ENCODE assay signal across 10 cellular contexts in the genomic region with DNA sequence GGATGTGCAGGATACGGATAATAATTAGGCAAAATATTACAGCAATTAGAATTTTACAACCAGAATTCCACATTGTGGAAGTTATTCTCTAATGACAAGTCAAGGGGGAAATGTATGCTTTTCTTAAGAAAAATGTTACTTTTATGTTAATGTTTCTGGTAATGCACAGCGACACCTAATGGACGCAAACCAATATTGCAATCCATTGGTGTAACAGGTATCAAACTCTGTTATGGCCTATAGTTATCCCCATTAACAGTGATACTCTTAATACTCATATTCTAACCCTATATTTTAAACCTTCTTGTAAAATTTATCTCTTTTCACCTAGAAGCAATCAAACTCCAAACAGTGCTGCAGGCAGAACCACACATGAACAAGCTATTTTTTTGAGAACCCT. TPM values are rescaled to one million over a fixed set of nuclear protein-coding genes. Genes with fewer than 3 reads are reported as not detected.
A peak's percentile ranks its signal among the peaks of the same experiment; 100 is the strongest.
DNase-seq lines count a peak whose midpoint lies in the region; ATAC-seq, FAIRE-seq and TF ChIP-seq lines count a peak whose summit lies in the region.
"Not testable (repeated sequence)": the region's sequence is repeated elsewhere in the genome, so short reads cannot be mapped to it uniquely, and the experiment has no call there.
"Had no signal": no experiment of that assay in that cellular context is flagged by ENCODE, and none has a peak within 500 bp of the region (broad histone marks: within the 10 kb centered on the region; RNA-seq: fewer than 3 reads in every experiment).

No MANE protein-coding gene starts in this region.

- not testable (repeated sequence) for H3K18ac ChIP-seq in mesendoderm (ENCODE audit: low read length)

- POLR2A ChIA-PET in BJ (lab: Charles Lee): not testable (repeated sequence)

- not testable (repeated sequence) for H4K8ac ChIP-seq in mesendoderm (ENCODE audit: low read depth, low read length)

- H3K27me3 ChIP-seq in BJ (ENCODE audit: control insufficient read depth, insufficient read depth, low read length); adipocyte (replicated peaks; ENCODE audit: control insufficient read depth, insufficient read depth, low read length); fibroblast of lung (ENCODE audit: control insufficient read depth, insufficient read depth, low read length); mesendoderm (ENCODE audit: insufficient read depth, low read length, poor library complexity): not testable (repeated sequence)

- H4K5ac ChIP-seq in mesendoderm (ENCODE audit: low read length): not testable (repeated sequence)

- not testable (repeated sequence) for H3K4me3 ChIP-seq in BJ (ENCODE audit: low read depth, low read length); adipocyte (ENCODE audit: low read length); fibroblast of lung (replicated peaks in 1 of 4; ENCODE audit: control extremely low read depth in 1 of 4, insufficient read depth in 1 of 4, low read depth in 3 of 4, low read length in 4 of 4); mesendoderm (ENCODE audit: low read length)

- CTCF ChIA-PET in BJ (lab: Yijun Ruan, JAX): interaction anchor here (1.1 kb wide), 1 partner anchor 342 kb away, joined by 3 read pairs; no protein-coding TSS in a partner anchor

- peak; percentile 63 for FAIRE-seq in GM18507 (lab: Jason Lieb, UNC)

- not testable (repeated sequence) for H3K9me3 ChIP-seq in adipocyte (ENCODE audit: control insufficient read depth, low read length); fibroblast of lung (ENCODE audit: control insufficient read depth, insufficient read depth, low read depth, low read length)

- not testable (repeated sequence) for H3K27ac ChIP-seq in fibroblast of lung (ENCODE audit: insufficient read depth, low read length); mesendoderm (ENCODE audit: low read depth, low read length)

- H3K4me1 ChIP-seq in adipocyte (ENCODE audit: control insufficient read depth, insufficient read depth, low read length); fibroblast of lung (ENCODE audit: control insufficient read depth, extremely low read depth, insufficient read depth, low read length); mesendoderm (ENCODE audit: control insufficient read depth, low read depth, low read length): not testable (repeated sequence)

- H3K79me1 ChIP-seq in mesendoderm (ENCODE audit: low read length): not testable (repeated sequence)

- H3K36me3 ChIP-seq in BJ (ENCODE audit: control insufficient read depth, insufficient read depth, low read length); adipocyte (ENCODE audit: control insufficient read depth, insufficient read depth, low read length, severe bottlenecking); fibroblast of lung (ENCODE audit: control insufficient read depth, insufficient read depth, low read length); mesendoderm (ENCODE audit: control insufficient read depth, insufficient read depth, low read length): not testable (repeated sequence)

- H3K56ac ChIP-seq in mesendoderm (ENCODE audit: low read length): not testable (repeated sequence)

- H3K23ac ChIP-seq in mesendoderm (ENCODE audit: low read length): not testable (repeated sequence)

- not testable (repeated sequence) for H3K4me2 ChIP-seq in fibroblast of lung (ENCODE audit: extremely low read depth, insufficient read depth, low read length); mesendoderm (ENCODE audit: low read length)

- WGBS in mesendoderm (ENCODE audit: extremely low coverage, insufficient coverage, low lambda C conversion rate): no CpG with 5 or more reads among the region's 3 CpGs

- not testable (repeated sequence) for H2BK5ac ChIP-seq in mesendoderm (ENCODE audit: low read length)

- H2AK5ac ChIP-seq in mesendoderm (ENCODE audit: low read length): not testable (repeated sequence)

- not testable (repeated sequence) for H2BK15ac ChIP-seq in mesendoderm (replicated peaks; ENCODE audit: low read depth)

- H3K4ac ChIP-seq in mesendoderm (ENCODE audit: low read depth, low read length): not testable (repeated sequence)

- not testable (repeated sequence) for H2BK120ac ChIP-seq in mesendoderm (ENCODE audit: low read depth, low read length)

- H3K9ac ChIP-seq in adipocyte (ENCODE audit: low read length); fibroblast of lung (ENCODE audit: insufficient read depth, low read length); mesendoderm (ENCODE audit: low read length): not testable (repeated sequence)

- not testable (repeated sequence) for H4K20me1 ChIP-seq in fibroblast of lung (ENCODE audit: control insufficient read depth, extremely low read depth, insufficient read depth, low read length)

- TF ChIP-seq CTCF in BJ (IDR thresholded peaks at IDR 0.05; ENCODE audit: insufficient read depth, low read depth, low read length): peak; percentile 46
- peak; percentile 11 to 37 for TF ChIP-seq CTCF in fibroblast of lung (conservative IDR thresholded peaks at IDR 0.05 in 1 of 2, IDR thresholded peaks at IDR 0.05 in 1 of 2; ENCODE audit: low read depth in 1 of 2, low read length in 2 of 2)

- ATAC-seq in SK-N-SH treated with all-trans-retinoic acid at 6 μM for 48 hours: peak; percentile 67; the same call in 2 of the 3 replicates

- H2AFZ ChIP-seq in fibroblast of lung (ENCODE audit: low read length): not testable (repeated sequence)

- not testable (repeated sequence) for H3K79me2 ChIP-seq in fibroblast of lung (ENCODE audit: control insufficient read depth, insufficient read depth, low read length); mesendoderm (ENCODE audit: control insufficient read depth, insufficient read depth, low read length)

- DNase-seq in BJ (ENCODE audit: low read depth); GM18507 (ENCODE audit: extremely low spot score, insufficient read length, low read depth): not testable (repeated sequence)
- DNase-seq in NCI-H2029 treated with DMSO at 0.1 percent for 48 hours (lab: John Stamatoyannopoulos, UW): peak; percentile 41
- peak; percentile 57 for DNase-seq in adipocyte (ENCODE audit: low read depth)
- peak; percentile 6 to 12 for DNase-seq in fibroblast of lung (ENCODE audit: low read depth in 2 of 2)
- peak; percentile 36 for DNase-seq in mesendoderm
- peak; percentile 24 for DNase-seq in stimulated activated CD4-positive, alpha-beta T cell treated with anti-CD3 and anti-CD28 coated beads, Interleukin-1b, Interleukin-23, amount 100 ng/mL, for 48 hours

RNA-seq across cellular contexts. Expression of gene CYP4Z1, which starts 22.3 kb away (rescaled TPM):
- not detected in 2 replicates for polyA plus RNA-seq in BJ (2011; rRNA removed)
- not detected in 2 replicates for polyA minus RNA-seq in BJ (2011; rRNA and poly(A)+ RNA removed)
- total RNA-seq in fibroblast of lung: not detected in 2 replicates
- polyA plus RNA-seq in fibroblast of lung: not detected in 2 replicates
- not detected in 2 replicates for polyA plus RNA-seq in fibroblast of lung (2012)
- polyA minus RNA-seq in fibroblast of lung (ENCODE audit: low replicate concordance): not detected in 2 replicates
- polyA plus RNA-seq in mesendoderm (2013, experiment 1 of 2): not detected
- not detected for polyA plus RNA-seq in mesendoderm (2013, experiment 2 of 2)
- total RNA-seq: activated CD8-positive, alpha-beta memory T cell treated with anti-CD3 and anti-CD28 coated beads for 36 hours had no signal

RNA-seq across cellular contexts. Expression of gene CYP4A22, which starts 47.9 kb away (rescaled TPM):
- polyA plus RNA-seq in BJ (2011; rRNA removed) (not detected in 2 replicates), fibroblast of lung (not detected in 2 replicates)
- 0.14 TPM in 1 of 2 replicates, not detected in the other for polyA minus RNA-seq in BJ (2011; rRNA and poly(A)+ RNA removed)
- total RNA-seq in fibroblast of lung: not detected in 2 replicates
- not detected in 2 replicates for polyA plus RNA-seq in fibroblast of lung (2012)
- polyA minus RNA-seq in fibroblast of lung (ENCODE audit: low replicate concordance): 3.9 TPM in 1 of 2 replicates, not detected in the other
- not detected for polyA plus RNA-seq in mesendoderm (2013, experiment 1 of 2)
- polyA plus RNA-seq in mesendoderm (2013, experiment 2 of 2): 0.03 TPM
- total RNA-seq: activated CD8-positive, alpha-beta memory T cell treated with anti-CD3 and anti-CD28 coated beads for 36 hours; Right ventricle myocardium inferior had no signal
